Comparison of ENCODE assay signal across 23 cellular contexts in genomic region chr3:112615942-112616731, GRCh38. TPM values are rescaled to one million over a fixed set of nuclear protein-coding genes. Genes with fewer than 3 reads are reported as not detected.
DNase-seq lines count a peak whose midpoint lies in the region; ATAC-seq, FAIRE-seq and TF ChIP-seq lines count a peak whose summit lies in the region.
"Had no signal": no experiment of that assay in that cellular context is flagged by ENCODE, and none has a peak within 500 bp of the region (broad histone marks: within the 10 kb centered on the region; RNA-seq: fewer than 3 reads in every experiment).

No MANE protein-coding gene starts in this region.

- H3K4me3 ChIP-seq in ACC112 (ENCODE audit: low read depth, low read length) (no peak overlapping the region), HUES48 (ENCODE audit: low read depth, low read length) (no peak overlapping the region)
- H3K4me3 ChIP-seq: BLaER1 treated with 17β-estradiol and CSF1 and Interleukin-3, amounts not matched to agents 10 nM and 100 nM; esophagus muscularis mucosa; gastrocnemius medialis; prostate gland had no signal

- FAIRE-seq in frontal cortex (lab: Jason Lieb, UNC) = no peak
- FAIRE-seq: colon, islet of Langerhans had no signal

- peak overlapping the region in 2 of 3 experiments; percentile 9 to 29 for H3K4me3 Mint-ChIP-seq in nephron
- H3K4me3 Mint-ChIP-seq: activated naive CD8-positive, alpha-beta T cell treated with anti-CD3 and anti-CD28 coated beads, Interleukin-2, amount 50 U/mL, for 24 hours had no signal

- H3K36me3 ChIP-seq in ACC112 (ENCODE audit: insufficient read depth, low read length) (peaks cover 75% of the 10 kb centered on the region), HUES48 (ENCODE audit: control insufficient read depth, insufficient read depth, low read length) (no peaks in the 10 kb centered on the region)
- H3K36me3 ChIP-seq: BLaER1 treated with 17β-estradiol and CSF1 and Interleukin-3, amounts not matched to agents 10 nM and 100 nM; gastrocnemius medialis; prostate gland had no signal

- H3K9me3 Mint-ChIP-seq in nephron = no peaks in the 10 kb centered on the region
- H3K9me3 Mint-ChIP-seq: activated naive CD8-positive, alpha-beta T cell treated with anti-CD3 and anti-CD28 coated beads, Interleukin-2, amount 50 U/mL, for 24 hours had no signal

- H3K27ac Mint-ChIP-seq in nephron = peak overlapping the region in 2 of 3 experiments; percentile 73 to 81
- H3K27ac Mint-ChIP-seq: activated naive CD8-positive, alpha-beta T cell treated with anti-CD3 and anti-CD28 coated beads, Interleukin-2, amount 50 U/mL, for 24 hours had no signal

- H3K27me3 Mint-ChIP-seq in nephron (ENCODE audit: low read depth) = no peaks in the 10 kb centered on the region

- no peak for TF ChIP-seq CTCF in nephron (IDR thresholded peaks at IDR 0.05; ENCODE audit: unreplicated experiment in 3 of 3)

- no peak overlapping the region for H2AFZ ChIP-seq in ACC112 (ENCODE audit: low read length, unreplicated experiment)

- peaks cover 15% of the 10 kb centered on the region for H3K4me1 Mint-ChIP-seq in nephron
- H3K4me1 Mint-ChIP-seq: activated naive CD8-positive, alpha-beta T cell treated with anti-CD3 and anti-CD28 coated beads, Interleukin-2, amount 50 U/mL, for 24 hours had no signal

- H3K79me2 ChIP-seq in ACC112 (ENCODE audit: control insufficient read depth, insufficient read depth, low read length, unreplicated experiment) = peaks cover 32% of the 10 kb centered on the region

- no peaks in the 10 kb centered on the region for H3K9me3 ChIP-seq in HUES48 (ENCODE audit: control insufficient read depth, insufficient read depth, low read length)
- H3K9me3 ChIP-seq: BLaER1 treated with 17β-estradiol and CSF1 and Interleukin-3, amounts not matched to agents 10 nM and 100 nM; esophagus muscularis mucosa; gastrocnemius medialis; prostate gland had no signal

- H3K4me1 ChIP-seq in ACC112 (ENCODE audit: control insufficient read depth, insufficient read depth, low read length, unreplicated experiment) (peaks cover 28% of the 10 kb centered on the region), HUES48 (ENCODE audit: control insufficient read depth, insufficient read depth, low read length) (peaks cover 18% of the 10 kb centered on the region)
- H3K4me1 ChIP-seq: prostate gland had no signal

- H3K27me3 ChIP-seq in ACC112 (ENCODE audit: insufficient read depth, low read length) = no peaks in the 10 kb centered on the region
- H3K27me3 ChIP-seq in HUES48 (ENCODE audit: control insufficient read depth, insufficient read depth, low read length) = no peaks in the 10 kb centered on the region
- H3K27me3 ChIP-seq: BLaER1 treated with 17β-estradiol and CSF1 and Interleukin-3, amounts not matched to agents 10 nM and 100 nM; esophagus muscularis mucosa; gastrocnemius medialis had no signal

- H3K27ac ChIP-seq in ACC112 (ENCODE audit: low read depth, low read length) = 0 out of 2 replicates have a peak overlapping the region, but pooled peaks have one; percentile 9
- H3K27ac ChIP-seq in HUES48 (ENCODE audit: low read depth, low read length) = peak overlapping the region; percentile 47
- H3K27ac ChIP-seq: BLaER1 treated with 17β-estradiol and CSF1 and Interleukin-3, amounts not matched to agents 10 nM and 100 nM; esophagus muscularis mucosa; gastrocnemius medialis; prostate gland had no signal

- peaks cover 56% of the 10 kb centered on the region for H3K36me3 Mint-ChIP-seq in nephron (ENCODE audit: low read depth)

- no peak for ATAC-seq in GM21786 (IDR thresholded peaks at IDR 0.05; ENCODE audit: unreplicated experiment)
- ATAC-seq: activated naive CD8-positive, alpha-beta T cell treated with anti-CD3 and anti-CD28 coated beads, Interleukin-2, amount 50 U/mL, for 24 hours; gastrocnemius medialis; left ventricle myocardium superior had no signal

- DNase-seq in cerebellar cortex (ENCODE audit: low spot score) (peak; percentile 21), COLO668 (lab: John Stamatoyannopoulos, UW; ENCODE audit: unreplicated experiment) (no peak), frontal cortex (ENCODE audit: low spot score in 2 of 2) (no peak)
- no peak for DNase-seq in stimulated activated CD4-positive, alpha-beta T cell treated with anti-CD3 and anti-CD28 coated beads, Interleukin-1b, Interleukin-23, amount 100 ng/mL, for 48 hours
- DNase-seq: ACHN; activated CD4-positive, alpha-beta T cell treated with anti-CD3 and anti-CD28 coated beads, Interleukin-2, amount 50 U/mL, for 4 hours; activated gamma-delta T cell treated with Interleukin-2 at 50 U/mL for 16 hours; activated naive CD8-positive, alpha-beta T cell treated with anti-CD3 and anti-CD28 coated beads, Interleukin-2, amount 50 U/mL, for 24 hours; effector memory CD4-positive, alpha-beta T cell; gastrocnemius medialis; hippocampal formation; left ventricle myocardium superior; NCI-H2081 treated with DMSO at 0.1 percent for 48 hours; NCI-H82 had no signal

- H3K9ac ChIP-seq in HUES48 (ENCODE audit: low read depth, low read length) = peak overlapping the region; percentile 34
- H3K9ac ChIP-seq: BLaER1 treated with 17β-estradiol and CSF1 and Interleukin-3, amounts not matched to agents 10 nM and 100 nM had no signal

RNA-seq across cellular contexts. Expression of gene CCDC80, which starts 24.8 kb away (rescaled TPM):
- 2.9 TPM for total RNA-seq in frontal cortex

RNA-seq across cellular contexts. Expression of gene SLC35A5, which starts 54.3 kb away (rescaled TPM):
- total RNA-seq in frontal cortex = 51.4 TPM

RNA-seq across cellular contexts. Expression of gene ATG3, which starts 54.4 kb away (rescaled TPM):
- 51.8 TPM for total RNA-seq in frontal cortex
